Comparison of ENCODE assay signal across 14 cellular contexts in the genomic region with DNA sequence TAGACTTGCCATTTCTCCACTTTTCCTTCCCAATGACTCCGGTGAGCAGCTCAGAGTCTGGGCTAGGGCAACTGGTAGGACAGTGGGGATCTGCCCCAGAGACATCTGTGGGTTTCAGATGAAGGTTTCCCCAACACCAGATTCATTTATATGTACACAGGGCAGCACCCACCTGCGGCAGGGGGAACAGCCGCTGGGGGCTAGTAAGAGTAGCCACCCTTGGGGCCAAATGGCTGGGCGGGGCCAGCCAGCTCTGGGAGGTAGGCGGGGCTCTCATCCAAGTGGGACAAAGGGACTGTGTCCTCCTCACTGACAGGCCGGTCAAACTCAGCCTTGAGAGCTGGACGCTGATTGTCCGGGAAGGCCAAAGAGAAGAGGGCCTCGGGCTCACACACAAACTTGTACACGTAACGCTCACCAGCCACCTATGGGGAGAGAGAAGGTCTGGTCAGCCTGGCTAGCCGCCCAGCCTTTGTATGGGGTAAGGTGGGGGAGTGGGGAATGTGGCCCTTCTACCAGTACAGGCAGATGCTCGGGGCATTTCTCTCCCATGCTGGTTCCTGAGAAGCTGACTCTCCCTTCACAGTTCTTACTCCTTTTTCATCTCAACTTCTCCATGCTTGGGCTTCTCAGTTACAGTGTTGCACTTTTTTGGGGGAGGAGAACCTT. TPM values are rescaled to one million over a fixed set of nuclear protein-coding genes. Genes with fewer than 3 reads are reported as not detected.
DNase-seq lines count a peak whose midpoint lies in the region; ATAC-seq, FAIRE-seq and TF ChIP-seq lines count a peak whose summit lies in the region.
"Had no signal": no experiment of that assay in that cellular context is flagged by ENCODE, and none has a peak within 500 bp of the region (broad histone marks: within the 10 kb centered on the region; RNA-seq: fewer than 3 reads in every experiment).

No MANE protein-coding gene starts in this region.

- H3K9ac ChIP-seq in endodermal cell (ENCODE audit: extremely low read depth, low read length, poor library complexity, severe bottlenecking): no peak overlapping the region
- H3K9ac ChIP-seq: KMS-11 had no signal

- H3K27ac Mint-ChIP-seq in endodermal cell: peak overlapping the region; percentile 66

- no peaks in the 10 kb centered on the region for H3K27me3 ChIP-seq in endodermal cell (ENCODE audit: control insufficient read depth, insufficient read depth, low read length, poor library complexity, severe bottlenecking)
- H3K27me3 ChIP-seq in testis: no peaks in the 10 kb centered on the region

- peaks cover 48% of the 10 kb centered on the region for H3K36me3 Mint-ChIP-seq in endodermal cell (ENCODE audit: low read depth)

- H3K4me1 Mint-ChIP-seq in endodermal cell: peaks cover 54% of the 10 kb centered on the region

- H3K4me3 ChIP-seq in endodermal cell (ENCODE audit: low read length) (no peak overlapping the region), testis (no peak overlapping the region), lower leg skin (ENCODE audit: low read depth, poor library complexity, severe bottlenecking) (no peak overlapping the region)
- H3K4me3 ChIP-seq: HAP-1, SK-N-MC had no signal

- WGBS in endodermal cell (ENCODE audit: insufficient coverage in 1 of 2, insufficient read length in 1 of 2), 2 experiments: 93 to 94% methylated on average over 5 to 13 of the region's 13 CpGs
- WGBS in testis, 2 donors: 71 to 82% methylated on average over 12 to 13 of the region's 13 CpGs
- WGBS in lower leg skin, 2 donors: 76 to 85% methylated on average over 13 of the region's 13 CpGs

- TF ChIP-seq CTCF in endodermal cell (conservative IDR thresholded peaks at IDR 0.05): no peak
- no peak for TF ChIP-seq CTCF in testis (IDR thresholded peaks at IDR 0.05)
- no peak for TF ChIP-seq CTCF in lower leg skin (IDR thresholded peaks at IDR 0.05)
- TF ChIP-seq CTCF in D721Med (IDR thresholded peaks at IDR 0.05; ENCODE audit: insufficient read depth, missing control alignments): no peak

- FAIRE-seq in D721Med (lab: Jason Lieb, UNC): no peak

- no peak overlapping the region for H3K4me3 Mint-ChIP-seq in endodermal cell

- no peak for TF ChIP-seq POLR2A in testis (IDR thresholded peaks at IDR 0.05)
- TF ChIP-seq POLR2A in lower leg skin (IDR thresholded peaks at IDR 0.05): no peak

- no peaks in the 10 kb centered on the region for H3K9me3 ChIP-seq in endodermal cell (ENCODE audit: control insufficient read depth, low read length)
- H3K9me3 ChIP-seq in testis: no peaks in the 10 kb centered on the region
- H3K9me3 ChIP-seq: HAP-1 had no signal

- H3K27ac ChIP-seq in endodermal cell (ENCODE audit: low read depth, low read length) (no peak overlapping the region), testis (peak overlapping the region; percentile 0 to 53)
- H3K27ac ChIP-seq: KMS-11, SK-N-MC had no signal

- H3K27me3 Mint-ChIP-seq in endodermal cell (ENCODE audit: insufficient read depth): no peaks in the 10 kb centered on the region

- no peak for DNase-seq in endodermal cell
- DNase-seq in medulla oblongata (ENCODE audit: extremely low spot score): peak; percentile 54
- peak; percentile 92 for DNase-seq in testis
- DNase-seq in lower leg skin (ENCODE audit: low spot score in 2 of 2): no peak
- DNase-seq in D721Med (ENCODE audit: insufficient read length, low spot score): no peak
- DNase-seq: activated CD8-positive, alpha-beta memory T cell treated with anti-CD3 and anti-CD28 coated beads for 24 hours; NCI-H1105 treated with DMSO at 0.1 percent for 48 hours; NK-92 treated with Interleukin-12 subunit alpha and Interleukin-12 subunit beta, amount 100 ng/mL, for 24 hours; occipital lobe had no signal

- H3K36me3 ChIP-seq in endodermal cell (ENCODE audit: control insufficient read depth, insufficient read depth, low read length): peaks cover 74% of the 10 kb centered on the region
- no peaks in the 10 kb centered on the region for H3K36me3 ChIP-seq in testis (ENCODE audit: low read depth, missing control alignments)

- H3K4me1 ChIP-seq in endodermal cell (ENCODE audit: control insufficient read depth, insufficient read depth, low read length) (peaks cover 37% of the 10 kb centered on the region), testis (peaks cover 36% of the 10 kb centered on the region)

- H3K9me3 Mint-ChIP-seq in endodermal cell: no peaks in the 10 kb centered on the region

- ATAC-seq in GM21528 (IDR thresholded peaks at IDR 0.05; ENCODE audit: low FRiP score, unreplicated experiment): no peak

- intact Hi-C loops in testis (cut with DNase I; ENCODE audit: low total_unique reads): no loop called here
- intact Hi-C loops in lower leg skin (cut with DNase I; ENCODE audit: low total_unique reads): no loop called here

TF ChIP-seq in PFSK-1, 5 proteins besides CTCF, POLR2A, EP300 and RAD21:
- TF ChIP-seq TAF1 (IDR thresholded peaks at IDR 0.05; ENCODE audit: borderline replicate concordance, insufficient read depth, low read length): peak; percentile 54; the same call in 1 of the 2 replicates
- TF ChIP-seq SIN3A (IDR thresholded peaks at IDR 0.05; ENCODE audit: borderline replicate concordance, insufficient read depth, low read length): peak; percentile 56; the same call in 1 of the 2 replicates
- peak; percentile 46 for TF ChIP-seq FOXP2 (optimal IDR thresholded peaks at IDR 0.05; ENCODE audit: borderline replicate concordance, extremely low read depth, extremely low read length, insufficient read depth)
- TF ChIP-seq POLR2AphosphoS5 (IDR thresholded peaks at IDR 0.05; ENCODE audit: low read depth, low read length): peak; percentile 79; the same call in 1 of the 2 replicates
- TF ChIP-seq, protein P1, sequence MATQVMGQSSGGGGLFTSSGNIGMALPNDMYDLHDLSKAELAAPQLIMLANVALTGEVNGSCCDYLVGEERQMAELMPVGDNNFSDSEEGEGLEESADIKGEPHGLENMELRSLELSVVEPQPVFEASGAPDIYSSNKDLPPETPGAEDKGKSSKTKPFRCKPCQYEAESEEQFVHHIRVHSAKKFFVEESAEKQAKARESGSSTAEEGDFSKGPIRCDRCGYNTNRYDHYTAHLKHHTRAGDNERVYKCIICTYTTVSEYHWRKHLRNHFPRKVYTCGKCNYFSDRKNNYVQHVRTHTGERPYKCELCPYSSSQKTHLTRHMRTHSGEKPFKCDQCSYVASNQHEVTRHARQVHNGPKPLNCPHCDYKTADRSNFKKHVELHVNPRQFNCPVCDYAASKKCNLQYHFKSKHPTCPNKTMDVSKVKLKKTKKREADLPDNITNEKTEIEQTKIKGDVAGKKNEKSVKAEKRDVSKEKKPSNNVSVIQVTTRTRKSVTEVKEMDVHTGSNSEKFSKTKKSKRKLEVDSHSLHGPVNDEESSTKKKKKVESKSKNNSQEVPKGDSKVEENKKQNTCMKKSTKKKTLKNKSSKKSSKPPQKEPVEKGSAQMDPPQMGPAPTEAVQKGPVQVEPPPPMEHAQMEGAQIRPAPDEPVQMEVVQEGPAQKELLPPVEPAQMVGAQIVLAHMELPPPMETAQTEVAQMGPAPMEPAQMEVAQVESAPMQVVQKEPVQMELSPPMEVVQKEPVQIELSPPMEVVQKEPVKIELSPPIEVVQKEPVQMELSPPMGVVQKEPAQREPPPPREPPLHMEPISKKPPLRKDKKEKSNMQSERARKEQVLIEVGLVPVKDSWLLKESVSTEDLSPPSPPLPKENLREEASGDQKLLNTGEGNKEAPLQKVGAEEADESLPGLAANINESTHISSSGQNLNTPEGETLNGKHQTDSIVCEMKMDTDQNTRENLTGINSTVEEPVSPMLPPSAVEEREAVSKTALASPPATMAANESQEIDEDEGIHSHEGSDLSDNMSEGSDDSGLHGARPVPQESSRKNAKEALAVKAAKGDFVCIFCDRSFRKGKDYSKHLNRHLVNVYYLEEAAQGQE (IDR thresholded peaks at IDR 0.05; ENCODE audit: insufficient read depth in 1 of 2, low read depth in 2 of 2, low read length in 2 of 2): no peak
TF ChIP-seq in PFSK-1: peak in this region for 4.

RNA-seq across cellular contexts. Expression of a gene that starts 17.7 kb away (rescaled TPM):
- 1,977 TPM for polyA plus RNA-seq in PFSK-1 (2012; ENCODE audit: insufficient read length, low read depth)
- total RNA-seq in endodermal cell (10 to 100 TPM; 51.1 to 83.0 TPM), testis (1 to 10 TPM; 1.4 to 2.2 TPM), lower leg skin (1 to 10 TPM; 3.7 to 8.8 (median 6.5) TPM)
- 28.1 TPM for polyA plus RNA-seq in endodermal cell (2013, experiment 1 of 2)
- 38.7 TPM for polyA plus RNA-seq in endodermal cell (2013, experiment 2 of 2)
- 1.6 TPM for polyA plus RNA-seq in testis (ENCODE audit: insufficient read depth, low read depth, low replicate concordance)

RNA-seq across cellular contexts. Expression of a gene that starts 44.7 kb away (rescaled TPM):
- polyA plus RNA-seq in PFSK-1 (2012; ENCODE audit: insufficient read length, low read depth): 34.0 TPM
- total RNA-seq in endodermal cell: 10 to 100 TPM; 53.3 to 57.1 TPM
- 33.7 TPM for polyA plus RNA-seq in endodermal cell (2013, experiment 1 of 2)
- 32.4 TPM for polyA plus RNA-seq in endodermal cell (2013, experiment 2 of 2)
- 10 to 100 TPM; 68.0 to 74.3 TPM for total RNA-seq in testis
- polyA plus RNA-seq in testis (ENCODE audit: insufficient read depth, low read depth, low replicate concordance): 63.4 TPM
- total RNA-seq in lower leg skin: 10 to 100 TPM; 35.7 to 60.3 (median 44.0) TPM

Comparison
In these comparisons a context has a peak if more than half of its experiments do, and no peak if none do; other contexts are left out.
1. DNase-seq: peak in medulla oblongata (single experiment) and testis (single experiment); none in endodermal cell (single experiment), lower leg skin (0 of 2) and D721Med (single experiment).
2. RNA of a gene that starts 17.7 kb away (total RNA-seq): 51.1 to 83.0 TPM in endodermal cell; 3.7 to 8.8 TPM in lower leg skin and 1.4 to 2.2 TPM in testis; every median in the first group is over 4 times any median in the second.